ENCODE assay signal across 17 cellular contexts in the genomic region with DNA sequence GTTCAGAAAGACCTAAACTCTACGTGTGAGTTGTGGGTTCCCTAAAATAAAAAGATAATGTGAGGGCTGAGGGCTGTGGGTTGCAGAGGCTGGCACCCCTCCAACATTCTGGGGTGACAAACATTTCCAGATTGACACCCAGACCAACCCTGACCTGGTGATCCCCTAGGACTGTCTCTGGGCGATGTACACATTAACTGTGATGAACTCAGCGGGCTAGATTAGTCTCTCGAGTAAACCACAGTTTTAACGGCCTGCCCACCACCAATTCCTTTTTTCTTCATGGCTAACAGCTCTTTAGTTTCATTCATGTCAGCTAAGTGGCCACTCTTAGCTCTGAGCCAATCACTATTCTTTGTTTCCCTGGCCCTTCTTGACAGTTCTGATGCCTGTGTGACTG. TPM values are rescaled to one million over a fixed set of nuclear protein-coding genes. Genes with fewer than 3 reads are reported as not detected.
DNase-seq lines count a peak whose midpoint lies in the region; ATAC-seq, FAIRE-seq and TF ChIP-seq lines count a peak whose summit lies in the region.
"Had no signal": no experiment of that assay in that cellular context is flagged by ENCODE, and none has a peak within 500 bp of the region (broad histone marks: within the 10 kb centered on the region; RNA-seq: fewer than 3 reads in every experiment).

No MANE protein-coding gene starts in this region.

- DNase-seq in GM18507 (ENCODE audit: extremely low spot score, insufficient read length, low read depth) (peak; percentile 33), Kasumi-1 (lab: John Stamatoyannopoulos, UW) (peak; percentile 18 to 34), bronchial epithelial cell (ENCODE audit: low read depth) (no peak), DMS153 treated with DMSO at 0.1 percent for 48 hours (lab: John Stamatoyannopoulos, UW; ENCODE audit: unreplicated experiment) (no peak), pancreas (no peak), heart right ventricle (no peak)
- no peak for DNase-seq in activated naive CD4-positive, alpha-beta T cell treated with anti-CD3 and anti-CD28 coated beads, Interleukin-2, amount 10 ng/mL, durations not matched to agents 7 days and 5 days
- DNase-seq: effector CD4-positive, alpha-beta T cell; foreskin keratinocyte; HFFc6; stimulated activated CD4-positive, alpha-beta T cell treated with anti-CD3 and anti-CD28 coated beads, Interleukin-4, amount 100 ng/mL, for 24 hours; stomach had no signal

- H3K27me3 Mint-ChIP-seq in activated naive CD4-positive, alpha-beta T cell treated with anti-CD3 and anti-CD28 coated beads, Interleukin-2, amount 10 ng/mL, durations not matched to agents 7 days and 5 days, result no peaks in the 10 kb centered on the region

- FAIRE-seq in GM18507 (lab: Jason Lieb, UNC) (peak; percentile 84), bronchial epithelial cell (lab: Jason Lieb, UNC) (peak; percentile 7), pancreas (lab: Jason Lieb, UNC) (no peak)
- FAIRE-seq: astrocyte, keratinocyte had no signal

- H3K4me1 Mint-ChIP-seq in activated naive CD4-positive, alpha-beta T cell treated with anti-CD3 and anti-CD28 coated beads, Interleukin-2, amount 10 ng/mL, durations not matched to agents 7 days and 5 days, result no peaks in the 10 kb centered on the region

- H3K27me3 ChIP-seq in bronchial epithelial cell (ENCODE audit: control insufficient read depth, insufficient read depth, low read length) (no peaks in the 10 kb centered on the region), pancreas (no peaks in the 10 kb centered on the region), heart right ventricle (no peaks in the 10 kb centered on the region)
- H3K27me3 ChIP-seq: foreskin keratinocyte, right atrium auricular region, stomach had no signal

- CTCF ChIA-PET in activated naive CD4-positive, alpha-beta T cell treated with anti-CD3 and anti-CD28 coated beads, Interleukin-2, amount 10 ng/mL, durations not matched to agents 7 days and 5 days (lab: Charles Lee), result no interaction called here

- H3K4me3 ChIP-seq in bronchial epithelial cell (ENCODE audit: low read depth, low read length) (no peak overlapping the region), pancreas (no peak overlapping the region), heart right ventricle (no peak overlapping the region)
- H3K4me3 ChIP-seq: right atrium auricular region, stomach had no signal

- 67 to 82% methylated on average over 5 of the region's 5 CpGs for WGBS in pancreas, 2 donors
- 71 to 78% methylated on average over 5 of the region's 5 CpGs for whole genome bisulfite sequencing in heart right ventricle, 2 donors

- no peaks in the 10 kb centered on the region for H3K9me3 Mint-ChIP-seq in activated naive CD4-positive, alpha-beta T cell treated with anti-CD3 and anti-CD28 coated beads, Interleukin-2, amount 10 ng/mL, durations not matched to agents 7 days and 5 days
- H3K9me3 Mint-ChIP-seq: CD14-positive monocyte, HFFc6 had no signal

- H3K36me3 Mint-ChIP-seq in activated naive CD4-positive, alpha-beta T cell treated with anti-CD3 and anti-CD28 coated beads, Interleukin-2, amount 10 ng/mL, durations not matched to agents 7 days and 5 days, result no peaks in the 10 kb centered on the region
- H3K36me3 Mint-ChIP-seq: CD14-positive monocyte had no signal

- H3K4me1 ChIP-seq in pancreas (no peaks in the 10 kb centered on the region), heart right ventricle (peaks cover 0 to 21% (median 6%) of the 10 kb centered on the region in 9 donors)
- H3K4me1 ChIP-seq: foreskin keratinocyte had no signal

- H3K4me3 Mint-ChIP-seq in activated naive CD4-positive, alpha-beta T cell treated with anti-CD3 and anti-CD28 coated beads, Interleukin-2, amount 10 ng/mL, durations not matched to agents 7 days and 5 days, result no peak overlapping the region
- H3K4me3 Mint-ChIP-seq: CD14-positive monocyte, HFFc6 had no signal

- no peak for TF ChIP-seq CTCF in bronchial epithelial cell (IDR thresholded peaks at IDR 0.05; ENCODE audit: insufficient read depth, low read length, severe bottlenecking)
- TF ChIP-seq CTCF in pancreas (IDR thresholded peaks at IDR 0.05), result no peak
- TF ChIP-seq CTCF in heart right ventricle (IDR thresholded peaks at IDR 0.05), result no peak

- H3K36me3 ChIP-seq in bronchial epithelial cell (ENCODE audit: control insufficient read depth, insufficient read depth, low read length) (no peaks in the 10 kb centered on the region), pancreas (no peaks in the 10 kb centered on the region), heart right ventricle (no peaks in the 10 kb centered on the region)
- H3K36me3 ChIP-seq: right atrium auricular region, stomach had no signal

- no peaks in the 10 kb centered on the region for H3K9me3 ChIP-seq in pancreas
- H3K9me3 ChIP-seq in heart right ventricle, result no peaks in the 10 kb centered on the region
- H3K9me3 ChIP-seq: right atrium auricular region, stomach had no signal

- ATAC-seq in GM21447 (IDR thresholded peaks at IDR 0.05; ENCODE audit: unreplicated experiment) (peak; percentile 64), pancreas (no peak), heart right ventricle (no peak)
- ATAC-seq: foreskin keratinocyte had no signal

- H3K27ac Mint-ChIP-seq in activated naive CD4-positive, alpha-beta T cell treated with anti-CD3 and anti-CD28 coated beads, Interleukin-2, amount 10 ng/mL, durations not matched to agents 7 days and 5 days, result no peak overlapping the region
- H3K27ac Mint-ChIP-seq: HFFc6 had no signal

- no peak overlapping the region for H3K27ac ChIP-seq in pancreas
- H3K27ac ChIP-seq in heart right ventricle, result no peak overlapping the region
- H3K27ac ChIP-seq: foreskin keratinocyte, right atrium auricular region, stomach had no signal

- intact Hi-C loops in pancreas (cut with DNase I), result no loop called here
- intact Hi-C loops in heart right ventricle (cut with DNase I), result no loop called here

RNA-seq across cellular contexts. Expression of a gene that starts 24.8 kb away (rescaled TPM):
- total RNA-seq in bronchial epithelial cell, result not detected in 2 replicates
- under 1 TPM in 1 of 6 donors, not detected in 5; 0.03 TPM for total RNA-seq in pancreas
- not detected for polyA plus RNA-seq in pancreas
- under 1 TPM in 3 of 10 donors, not detected in 7; 0.05 to 0.10 (median 0.08) TPM for total RNA-seq in heart right ventricle
- polyA plus RNA-seq in heart right ventricle, result under 1 TPM in 1 of 2 donors, not detected in 1; under 0.01 TPM
- total RNA-seq: HFFc6, right atrium auricular region had no signal
- polyA plus RNA-seq: CD14-positive monocyte, stomach had no signal

Comparison
In these comparisons a context has a peak if more than half of its experiments do, and no peak if none do; other contexts are left out.
1. DNase-seq: peak in GM18507 (single experiment) and Kasumi-1 (2 of 2); none in bronchial epithelial cell (single experiment), DMS153 treated with DMSO at 0.1 percent for 48 hours (single experiment), pancreas (0 of 6), heart right ventricle (0 of 2) and activated naive CD4-positive, alpha-beta T cell treated with anti-CD3 and anti-CD28 coated beads, Interleukin-2, amount 10 ng/mL, durations not matched to agents 7 days and 5 days (single experiment).